Comparison of ENCODE assay signal across 9 cellular contexts in genomic region chr1:205907794-205908193, GRCh38. TPM values are rescaled to one million over a fixed set of nuclear protein-coding genes. Genes with fewer than 3 reads are reported as not detected.
DNase-seq lines count a peak whose midpoint lies in the region.
"Had no signal": no experiment of that assay in that cellular context is flagged by ENCODE, and none has a peak within 500 bp of the region (broad histone marks: within the 10 kb centered on the region; RNA-seq: fewer than 3 reads in every experiment).

No MANE protein-coding gene starts in this region.

- H3K9ac ChIP-seq in Karpas-422 (ENCODE audit: low read length): no peak overlapping the region

- no peaks in the 10 kb centered on the region for H3K79me2 ChIP-seq in Karpas-422 (ENCODE audit: low read length)

- H3K4me3 ChIP-seq in Karpas-422 (ENCODE audit: low read length): no peak overlapping the region

- H3K9me3 Mint-ChIP-seq in activated CD4-positive, alpha-beta T cell treated with anti-CD3 and anti-CD28 coated beads, Interleukin-2, amount 10 ng/mL, durations not matched to agents 24 days and 14 days: no peaks in the 10 kb centered on the region

- intact Hi-C loops in activated CD4-positive, alpha-beta T cell treated with anti-CD3 and anti-CD28 coated beads, Interleukin-2, amount 10 ng/mL, durations not matched to agents 24 days and 14 days (cut with micrococcal nuclease): no loop called here

- no peak overlapping the region for H2AFZ ChIP-seq in Karpas-422 (ENCODE audit: low read length)

- no peak overlapping the region for H3K27ac ChIP-seq in Karpas-422 (ENCODE audit: low read length)

- H3K9me2 ChIP-seq in Karpas-422 (replicated peaks; ENCODE audit: insufficient read depth, low read length): no peaks in the 10 kb centered on the region

- H3K27me3 Mint-ChIP-seq in activated CD4-positive, alpha-beta T cell treated with anti-CD3 and anti-CD28 coated beads, Interleukin-2, amount 10 ng/mL, durations not matched to agents 24 days and 14 days: peaks cover 26% of the 10 kb centered on the region

- no peaks in the 10 kb centered on the region for H4K20me1 ChIP-seq in Karpas-422 (ENCODE audit: insufficient read depth, low read depth, low read length)

- no peaks in the 10 kb centered on the region for H3K36me3 ChIP-seq in Karpas-422 (ENCODE audit: insufficient read depth, low read length)

- no peaks in the 10 kb centered on the region for H3K4me1 ChIP-seq in Karpas-422 (ENCODE audit: low read length)

- H3K9me3 ChIP-seq in Karpas-422 (ENCODE audit: low read length): no peaks in the 10 kb centered on the region

- DNase-seq in DMS53 (lab: John Stamatoyannopoulos, UW) (peak; percentile 69), NAMALWA (ENCODE audit: low spot score) (peak; percentile 15), dermis blood vessel endothelial cell (peak; percentile 71), myocyte (ENCODE audit: low read depth) (peak; percentile 49), Karpas-422 (no peak)
- no peak for DNase-seq in activated CD4-positive, alpha-beta T cell treated with anti-CD3 and anti-CD28 coated beads, Interleukin-2, amount 10 ng/mL, durations not matched to agents 24 days and 14 days
- DNase-seq in activated CD8-positive, alpha-beta memory T cell treated with anti-CD3 and anti-CD28 coated beads for 24 hours: no peak
- no peak for DNase-seq in activated naive CD4-positive, alpha-beta T cell (lab: John Stamatoyannopoulos, UW)
- DNase-seq: right cardiac atrium had no signal

- no peaks in the 10 kb centered on the region for H3K4me1 Mint-ChIP-seq in activated CD4-positive, alpha-beta T cell treated with anti-CD3 and anti-CD28 coated beads, Interleukin-2, amount 10 ng/mL, durations not matched to agents 24 days and 14 days

- no peak overlapping the region for H3K27ac Mint-ChIP-seq in activated CD4-positive, alpha-beta T cell treated with anti-CD3 and anti-CD28 coated beads, Interleukin-2, amount 10 ng/mL, durations not matched to agents 24 days and 14 days

- no peak overlapping the region for H3K4me3 Mint-ChIP-seq in activated CD4-positive, alpha-beta T cell treated with anti-CD3 and anti-CD28 coated beads, Interleukin-2, amount 10 ng/mL, durations not matched to agents 24 days and 14 days

- H3K36me3 Mint-ChIP-seq in activated CD4-positive, alpha-beta T cell treated with anti-CD3 and anti-CD28 coated beads, Interleukin-2, amount 10 ng/mL, durations not matched to agents 24 days and 14 days (ENCODE audit: low read depth): no peaks in the 10 kb centered on the region

- H3K27me3 ChIP-seq in Karpas-422 (ENCODE audit: low read length): no peaks in the 10 kb centered on the region

- no peak overlapping the region for H3K4me2 ChIP-seq in Karpas-422 (ENCODE audit: low read depth, low read length, poor library complexity, severe bottlenecking)

RNA-seq across cellular contexts. Expression of gene SLC26A9, which starts 35.5 kb away (rescaled TPM):
- total RNA-seq in dermis blood vessel endothelial cell (0.09 TPM in 1 of 2 replicates, not detected in the other), myocyte (0.16 TPM in 1 of 2 replicates, not detected in the other)
- polyA plus RNA-seq in myocyte (2012): 0.03 TPM
- not detected in 2 replicates for total RNA-seq in Karpas-422 (2014; rRNA removed; shearing (Covaris generic); ENCODE audit: low replicate concordance)
- not detected in 2 replicates for total RNA-seq in activated CD4-positive, alpha-beta T cell treated with anti-CD3 and anti-CD28 coated beads, Interleukin-2, amount 10 ng/mL, durations not matched to agents 24 days and 14 days

RNA-seq across cellular contexts. Expression of gene PM20D1, which starts 57.9 kb away (rescaled TPM):
- total RNA-seq in dermis blood vessel endothelial cell: 0.05 TPM in 1 of 2 replicates, not detected in the other
- total RNA-seq in myocyte: not detected in 2 replicates
- polyA plus RNA-seq in myocyte (2012): 0.35 TPM
- total RNA-seq in Karpas-422 (2014; rRNA removed; shearing (Covaris generic); ENCODE audit: low replicate concordance): 0.11 TPM in 1 of 2 replicates, not detected in the other
- total RNA-seq in activated CD4-positive, alpha-beta T cell treated with anti-CD3 and anti-CD28 coated beads, Interleukin-2, amount 10 ng/mL, durations not matched to agents 24 days and 14 days: 0.16 and 0.71 TPM in 2 replicates

Comparison
In these comparisons a context has a peak if more than half of its experiments do, and no peak if none do; other contexts are left out.
1. DNase-seq: peak in DMS53 (single experiment), NAMALWA (single experiment), dermis blood vessel endothelial cell (single experiment) and myocyte (single experiment); none in Karpas-422 (single experiment), activated CD4-positive, alpha-beta T cell treated with anti-CD3 and anti-CD28 coated beads, Interleukin-2, amount 10 ng/mL, durations not matched to agents 24 days and 14 days (single experiment), activated CD8-positive, alpha-beta memory T cell treated with anti-CD3 and anti-CD28 coated beads for 24 hours (single experiment) and activated naive CD4-positive, alpha-beta T cell (0 of 4).